In the genomic region with DNA sequence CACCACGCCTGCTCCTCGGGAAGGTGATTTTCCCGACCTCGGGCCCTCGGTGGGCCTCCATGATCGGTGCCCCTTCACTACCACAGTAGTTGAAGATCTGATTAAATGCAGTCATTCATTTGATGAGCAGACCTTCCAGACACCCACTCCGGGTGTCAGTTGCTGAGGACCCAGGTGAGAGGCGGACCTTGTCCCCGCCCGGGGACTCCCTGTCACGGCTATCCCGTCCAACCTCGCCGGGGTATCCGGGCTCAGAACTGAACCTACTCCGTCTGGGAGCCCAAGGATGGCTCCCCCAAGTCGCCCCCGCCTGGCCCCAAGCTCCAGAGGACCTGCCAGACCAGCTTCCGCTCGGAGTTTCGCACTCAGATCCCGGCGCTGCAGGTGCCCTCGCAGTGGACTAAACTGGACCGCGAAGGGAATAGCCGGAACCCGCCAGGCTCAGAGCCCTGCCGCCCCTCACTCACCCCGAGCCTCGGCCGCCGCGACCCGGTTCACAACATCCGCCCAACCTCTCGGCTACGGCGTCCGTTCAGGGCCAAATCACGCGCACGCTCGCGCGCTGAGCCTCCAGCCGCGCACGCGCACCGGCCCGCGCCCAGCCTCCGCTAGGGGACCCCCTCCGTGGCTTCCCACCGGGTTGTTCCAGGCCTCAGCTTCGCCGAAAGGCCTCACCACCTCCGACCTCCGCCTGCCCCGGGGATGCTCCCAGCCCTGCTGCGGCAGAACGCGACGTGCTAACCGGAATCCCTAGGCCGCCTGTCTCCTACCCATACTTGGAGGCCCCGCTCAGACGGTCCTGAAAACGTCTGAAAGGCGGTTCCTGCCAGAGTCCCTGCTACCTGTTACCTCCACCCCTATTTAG, we compare ENCODE assay signal across 8 cellular contexts. TPM values are rescaled to one million over a fixed set of nuclear protein-coding genes. Genes with fewer than 3 reads are reported as not detected.
A peak's percentile ranks its signal among the peaks of the same experiment; 100 is the strongest.
DNase-seq lines count a peak whose midpoint lies in the region; ATAC-seq and TF ChIP-seq lines count a peak whose summit lies in the region.

No MANE protein-coding gene starts in this region.

- peak overlapping the region; percentile 71 to 78 for H3K27ac ChIP-seq in left lung

- H3K4me3 ChIP-seq in left lung = peak overlapping the region; percentile 60 to 74

- peaks cover 0 to 21% of the 10 kb centered on the region in 2 donors for H3K27me3 ChIP-seq in left lung

- peak; percentile 47 to 57 for TF ChIP-seq CTCF in left lung (IDR thresholded peaks at IDR 0.05)

- peaks cover 20 to 37% of the 10 kb centered on the region in 2 donors for H3K4me1 ChIP-seq in left lung

- ATAC-seq in GM19328 (IDR thresholded peaks at IDR 0.05; ENCODE audit: unreplicated experiment) (peak; percentile 78), HG03460 (IDR thresholded peaks at IDR 0.05; ENCODE audit: unreplicated experiment) (peak; percentile 70), left lung (peak; percentile 85)

- peak; percentile 96 to 100 (median 100) for DNase-seq in C1 segment of cervical spinal cord (lab: John Stamatoyannopoulos, UW)
- DNase-seq in NCI-H524 (lab: John Stamatoyannopoulos, UW) = peak; percentile 85 to 97
- peak; percentile 100 for DNase-seq in activated CD4-positive, alpha-beta T cell treated with anti-CD3 and anti-CD28 coated beads for 48 hours
- DNase-seq in dedifferentiated amniotic fluid mesenchymal stem cell (ENCODE audit: extremely low spot score) = peak; percentile 96
- DNase-seq in left lung = peak; percentile 98 to 100
- DNase-seq in stimulated activated CD4-positive, alpha-beta T cell treated with anti-CD3 and anti-CD28 coated beads, Interleukin-2, amount 100 ng/mL, for 24 hours = peak; percentile 99 to 100

- peaks cover 0 to 8% of the 10 kb centered on the region in 2 donors for H3K36me3 ChIP-seq in left lung

- H3K9me3 ChIP-seq in left lung = no peaks in the 10 kb centered on the region

- intact Hi-C loops in left lung (cut with DNase I) = no loop called here

RNA-seq across cellular contexts. Expression of a gene that starts 22.3 kb away (rescaled TPM):
- total RNA-seq in left lung = 1,000 to 10,000 TPM; 2,748 to 3,444 TPM

RNA-seq across cellular contexts. Expression of a gene that starts 31.0 kb away (rescaled TPM):
- total RNA-seq in left lung = 10 to 100 TPM; 35.2 to 40.1 TPM

Comparison
In these comparisons a context has a peak if more than half of its experiments do, and no peak if none do; other contexts are left out.
1. Peak in every context shown above with its lines: DNase-seq, ATAC-seq, H3K4me3 ChIP-seq and H3K27ac ChIP-seq.